Comparison of ENCODE assay signal across 9 cellular contexts in the genomic region with DNA sequence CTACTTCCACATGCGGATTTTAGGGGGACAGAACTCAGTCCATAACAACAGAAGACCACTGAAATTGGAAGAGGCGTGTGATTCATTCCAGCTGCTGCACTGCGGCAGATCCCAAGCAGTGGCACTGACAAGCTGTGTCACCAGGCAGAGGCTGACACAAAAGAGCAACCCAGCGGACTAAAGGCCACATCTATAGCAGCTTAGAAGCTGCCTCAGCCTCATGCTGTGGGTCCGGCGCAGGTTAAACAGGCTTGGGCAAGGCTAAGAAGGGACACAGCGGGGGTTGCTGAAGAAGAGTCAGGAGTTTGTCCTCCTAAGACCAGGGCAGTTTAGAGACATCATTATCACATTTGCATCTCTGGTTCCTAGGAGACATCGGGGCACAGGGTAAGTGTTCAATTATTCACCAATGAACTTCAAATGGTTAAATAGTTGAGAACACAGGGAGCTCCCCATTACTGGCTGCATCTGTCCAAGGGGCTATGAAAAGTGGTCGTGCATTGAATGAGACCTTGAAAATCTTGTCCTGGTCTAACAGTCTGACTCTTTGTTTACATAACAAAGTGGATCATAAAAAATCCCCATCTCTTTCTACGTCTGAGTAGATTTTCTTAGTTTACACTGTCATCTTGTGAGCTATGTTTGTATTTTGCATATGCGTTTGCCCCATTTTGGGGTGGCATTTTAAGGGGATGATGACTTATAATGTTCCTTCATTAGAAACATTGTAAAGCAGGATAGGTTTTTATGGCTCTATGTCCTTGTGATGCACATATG.
DNase-seq lines count a peak whose midpoint lies in the region; ATAC-seq and TF ChIP-seq lines count a peak whose summit lies in the region.
"Had no signal": no experiment of that assay in that cellular context is flagged by ENCODE, and none has a peak within 500 bp of the region (broad histone marks: within the 10 kb centered on the region; RNA-seq: fewer than 3 reads in every experiment).

No MANE protein-coding gene starts in this region.

- no peaks in the 10 kb centered on the region for H4K20me1 ChIP-seq in fibroblast of lung (ENCODE audit: control insufficient read depth, extremely low read depth, insufficient read depth, low read length)

- DNase-seq in A673 (ENCODE audit: low spot score) (peak; percentile 28), Panc1 (ENCODE audit: low read depth, low spot score) (no peak), fibroblast of lung (ENCODE audit: low read depth in 2 of 2) (no peak), NCI-H1436 treated with DMSO at 0.1 percent for 48 hours (lab: John Stamatoyannopoulos, UW) (no peak), NCI-H187 (lab: John Stamatoyannopoulos, UW) (no peak)
- DNase-seq: posterior cingulate gyrus had no signal

- H3K4me3 ChIP-seq in A673 (ENCODE audit: low read depth, low read length, poor library complexity, severe bottlenecking) = no peak overlapping the region
- H3K4me3 ChIP-seq in Panc1 (ENCODE audit: low read depth in 2 of 2, low read length in 2 of 2) = no peak overlapping the region
- H3K4me3 ChIP-seq in fibroblast of lung (replicated peaks in 1 of 4; ENCODE audit: control extremely low read depth in 1 of 4, insufficient read depth in 1 of 4, low read depth in 3 of 4, low read length in 4 of 4) = no peak overlapping the region

- peak overlapping the region; percentile 5 for H2AFZ ChIP-seq in fibroblast of lung (ENCODE audit: low read length)

- H3K27me3 ChIP-seq in A673 (replicated peaks; ENCODE audit: insufficient read depth, low read depth, low read length, poor library complexity) = no peaks in the 10 kb centered on the region
- H3K27me3 ChIP-seq in Panc1 (ENCODE audit: control insufficient read depth, insufficient read depth, low read length) = no peaks in the 10 kb centered on the region
- no peaks in the 10 kb centered on the region for H3K27me3 ChIP-seq in fibroblast of lung (ENCODE audit: control insufficient read depth, insufficient read depth, low read length)

- H3K4me2 ChIP-seq in fibroblast of lung (ENCODE audit: extremely low read depth, insufficient read depth, low read length) = no peak overlapping the region

- H3K36me3 ChIP-seq in A673 (ENCODE audit: insufficient read depth, low read length, poor library complexity, severe bottlenecking) = no peaks in the 10 kb centered on the region
- H3K36me3 ChIP-seq in Panc1 (ENCODE audit: control insufficient read depth, insufficient read depth, low read length) = no peaks in the 10 kb centered on the region
- H3K36me3 ChIP-seq in fibroblast of lung (ENCODE audit: control insufficient read depth, insufficient read depth, low read length) = no peaks in the 10 kb centered on the region

- H3K27ac ChIP-seq in A673 (ENCODE audit: low read depth, low read length, poor library complexity, severe bottlenecking) (peak overlapping the region; percentile 72), Panc1 (ENCODE audit: low read length) (0 out of 2 replicates have a peak overlapping the region, but pooled peaks have one; percentile 12), fibroblast of lung (ENCODE audit: insufficient read depth, low read length) (no peak overlapping the region)

- H3K9ac ChIP-seq in fibroblast of lung (ENCODE audit: insufficient read depth, low read length) = no peak overlapping the region

- ATAC-seq in GM19372 (IDR thresholded peaks at IDR 0.05; ENCODE audit: low read depth, unreplicated experiment) (peak; percentile 23), Panc1 (no peak), GM18907 (IDR thresholded peaks at IDR 0.05; ENCODE audit: unreplicated experiment) (no peak), HG02981 (IDR thresholded peaks at IDR 0.05; ENCODE audit: unreplicated experiment) (no peak)

- no TSS peak for BruUV-seq in A673 (replicated peaks; lab: Mats Ljungman, UMichigan)
- BruUV-seq in Panc1 (replicated peaks; lab: Mats Ljungman, UMichigan) = no TSS peak

- no peak for TF ChIP-seq CTCF in A673 (conservative IDR thresholded peaks at IDR 0.05; ENCODE audit: low read depth, low read length)
- no peak for TF ChIP-seq CTCF in Panc1 (IDR thresholded peaks at IDR 0.05)
- TF ChIP-seq CTCF in fibroblast of lung (conservative IDR thresholded peaks at IDR 0.05 in 1 of 2, IDR thresholded peaks at IDR 0.05 in 1 of 2; ENCODE audit: low read depth in 1 of 2, low read length in 2 of 2) = no peak

- in situ Hi-C loops in Panc1 (cut with HindIII; ENCODE audit: low pct_unique_long_range_greater_than_20kb, low sequenced_read_pairs) = no loop called here

- CTCF ChIA-PET in A673 (lab: Charles Lee) = interaction anchor here (1.4 to 1.7 kb wide), 2 partner anchors 162 to 453 kb away, joined by 7 to 10 read pairs; a partner anchor contains a TSS
- CTCF ChIA-PET in Panc1 (lab: Charles Lee) = no interaction called here

- H3K4me1 ChIP-seq in A673 (ENCODE audit: insufficient read depth, low read length, poor library complexity, severe bottlenecking) (peaks cover 28% of the 10 kb centered on the region), Panc1 (ENCODE audit: control insufficient read depth, insufficient read depth, low read length) (no peaks in the 10 kb centered on the region; the same call in none of the 2 replicates), fibroblast of lung (ENCODE audit: control insufficient read depth, extremely low read depth, insufficient read depth, low read length) (peaks cover 16% of the 10 kb centered on the region)

- H3K9me3 ChIP-seq in A673 (ENCODE audit: low read depth, low read length, poor library complexity, severe bottlenecking) (no peaks in the 10 kb centered on the region), Panc1 (ENCODE audit: control insufficient read depth, insufficient read depth, low read depth, low read length) (no peaks in the 10 kb centered on the region), fibroblast of lung (ENCODE audit: control insufficient read depth, insufficient read depth, low read depth, low read length) (no peaks in the 10 kb centered on the region)

- H3K79me2 ChIP-seq in fibroblast of lung (ENCODE audit: control insufficient read depth, insufficient read depth, low read length) = no peaks in the 10 kb centered on the region

- POLR2A ChIA-PET in A673 (lab: Charles Lee; ENCODE audit: low non-redundant PET) = no interaction called here
- POLR2A ChIA-PET in Panc1 (lab: Charles Lee) = no interaction called here

- intact Hi-C loops in A673 (cut with micrococcal nuclease; ENCODE audit: unreplicated experiment) (loop anchor here (1.0 to 5.0 kb wide), 4 partner anchors 148 to 724 kb away; a partner anchor contains a TSS), Panc1 (cut with micrococcal nuclease; ENCODE audit: unreplicated experiment) (no loop called here)
